In genomic region chr14:50859296-50859624, GRCh38 we compare ENCODE assay signal across 7 cellular contexts. TPM values are rescaled to one million over a fixed set of nuclear protein-coding genes. Genes with fewer than 3 reads are reported as not detected.
DNase-seq lines count a peak whose midpoint lies in the region; ATAC-seq and TF ChIP-seq lines count a peak whose summit lies in the region.

No MANE protein-coding gene starts in this region.

- no peak for TF ChIP-seq CTCF in Panc1 (IDR thresholded peaks at IDR 0.05)
- TF ChIP-seq CTCF in esophagus muscularis mucosa (IDR thresholded peaks at IDR 0.05) = no peak

- H3K4me1 ChIP-seq in Panc1 (ENCODE audit: control insufficient read depth, insufficient read depth, low read length) = no peaks in the 10 kb centered on the region
- peaks cover 7 to 9% (median 7%) of the 10 kb centered on the region in 4 donors for H3K4me1 ChIP-seq in esophagus muscularis mucosa

- peak overlapping the region; percentile 47 to 75 for H3K4me3 ChIP-seq in Panc1 (ENCODE audit: low read depth in 2 of 2, low read length in 2 of 2)
- H3K4me3 ChIP-seq in esophagus muscularis mucosa = peak overlapping the region; percentile 45 to 71 (median 63)

- TF ChIP-seq POLR2A in esophagus muscularis mucosa (IDR thresholded peaks at IDR 0.05; ENCODE audit: low read depth) = no peak

- no peak for DNase-seq in Panc1 (ENCODE audit: low read depth, low spot score)
- no peak for DNase-seq in esophagus muscularis mucosa (ENCODE audit: extremely low spot score)
- DNase-seq in stimulated activated naive B cell treated with anti-CD40 and anti-IgM and Interleukin-4, amounts not matched to agents 10 μg/mL and 1 μg/mL and 100 μg/mL, for 72 hours = no peak
- no peak for DNase-seq in dedifferentiated amniotic fluid mesenchymal stem cell (ENCODE audit: extremely low spot score)
- DNase-seq in NCI-H2081 treated with DMSO at 0.1 percent for 48 hours (lab: John Stamatoyannopoulos, UW) = no peak

- WGBS in esophagus muscularis mucosa = 0% methylated on average over 1 of the region's 1 CpG

- no peaks in the 10 kb centered on the region for H3K36me3 ChIP-seq in Panc1 (ENCODE audit: control insufficient read depth, insufficient read depth, low read length)
- H3K36me3 ChIP-seq in esophagus muscularis mucosa = no peaks in the 10 kb centered on the region

- no peaks in the 10 kb centered on the region for H3K27me3 Mint-ChIP-seq in stimulated activated naive B cell treated with anti-CD40 and anti-IgM and Interleukin-4, amounts not matched to agents 10 μg/mL and 1 μg/mL and 100 μg/mL, for 72 hours

- BruUV-seq in Panc1 (replicated peaks; lab: Mats Ljungman, UMichigan) = no TSS peak

- intact Hi-C loops in Panc1 (cut with micrococcal nuclease; ENCODE audit: unreplicated experiment) (no loop called here), esophagus muscularis mucosa (cut with DNase I) (loop anchor here (10.0 kb wide), 1 partner anchor 254 kb away; no protein-coding TSS in a partner anchor)

- no peaks in the 10 kb centered on the region for H3K36me3 Mint-ChIP-seq in stimulated activated naive B cell treated with anti-CD40 and anti-IgM and Interleukin-4, amounts not matched to agents 10 μg/mL and 1 μg/mL and 100 μg/mL, for 72 hours

- TF ChIP-seq EP300 in esophagus muscularis mucosa (IDR thresholded peaks at IDR 0.05) = no peak

- peaks cover 2% of the 10 kb centered on the region; the same call in 1 of the 2 replicates for H3K27me3 ChIP-seq in Panc1 (ENCODE audit: control insufficient read depth, insufficient read depth, low read length)
- H3K27me3 ChIP-seq in esophagus muscularis mucosa = no peaks in the 10 kb centered on the region

- H3K9me3 ChIP-seq in Panc1 (ENCODE audit: control insufficient read depth, insufficient read depth, low read depth, low read length) = no peaks in the 10 kb centered on the region
- H3K9me3 ChIP-seq in esophagus muscularis mucosa = no peaks in the 10 kb centered on the region

- H3K4me3 Mint-ChIP-seq in stimulated activated naive B cell treated with anti-CD40 and anti-IgM and Interleukin-4, amounts not matched to agents 10 μg/mL and 1 μg/mL and 100 μg/mL, for 72 hours = peak overlapping the region; percentile 80 to 87

- H3K4me1 Mint-ChIP-seq in stimulated activated naive B cell treated with anti-CD40 and anti-IgM and Interleukin-4, amounts not matched to agents 10 μg/mL and 1 μg/mL and 100 μg/mL, for 72 hours = peaks cover 10 to 13% of the 10 kb centered on the region in 2 donors

- H3K27ac ChIP-seq in Panc1 (ENCODE audit: low read length) = no peak overlapping the region
- peak overlapping the region; percentile 45 to 78 (median 69) for H3K27ac ChIP-seq in esophagus muscularis mucosa (replicated peaks in 1 of 4)

- POLR2A ChIA-PET in Panc1 (lab: Charles Lee) = no interaction called here

- peak; percentile 24 for ATAC-seq in GM19438 (IDR thresholded peaks at IDR 0.05; ENCODE audit: low read depth, unreplicated experiment)
- peak; percentile 61 for ATAC-seq in Panc1
- ATAC-seq in stimulated activated naive B cell treated with anti-CD40 and anti-IgM and Interleukin-4, amounts not matched to agents 10 μg/mL and 1 μg/mL and 100 μg/mL, for 72 hours (replicated peaks) = peak in 1 of 2 donors; percentile 29
- ATAC-seq in HG03565 (IDR thresholded peaks at IDR 0.05; ENCODE audit: unreplicated experiment) = no peak

- no peaks in the 10 kb centered on the region for H3K9me3 Mint-ChIP-seq in stimulated activated naive B cell treated with anti-CD40 and anti-IgM and Interleukin-4, amounts not matched to agents 10 μg/mL and 1 μg/mL and 100 μg/mL, for 72 hours

- in situ Hi-C loops in Panc1 (cut with HindIII; ENCODE audit: low pct_unique_long_range_greater_than_20kb, low sequenced_read_pairs) = no loop called here

- CTCF ChIA-PET in Panc1 (lab: Charles Lee) = interaction anchor here (0.9 to 2.0 kb wide), 3 partner anchors 30 to 93 kb away, joined by 3 to 11 read pairs (median 3); no protein-coding TSS in a partner anchor

- peak overlapping the region; percentile 88 for H3K27ac Mint-ChIP-seq in stimulated activated naive B cell treated with anti-CD40 and anti-IgM and Interleukin-4, amounts not matched to agents 10 μg/mL and 1 μg/mL and 100 μg/mL, for 72 hours

RNA-seq across cellular contexts. Expression of gene ABHD12B, which starts 12.6 kb away (rescaled TPM):
- not detected for total RNA-seq in Panc1 (2021; ENCODE audit: unreplicated experiment)
- not detected for polyA plus RNA-seq in Panc1 (2012; ENCODE audit: insufficient read length)
- not detected for total RNA-seq in esophagus muscularis mucosa

RNA-seq across cellular contexts. Expression of gene NIN, which starts 28.3 kb away (rescaled TPM):
- total RNA-seq in Panc1 (2021; ENCODE audit: unreplicated experiment) (37.1 TPM), esophagus muscularis mucosa (10 to 100 TPM; 26.2 to 38.8 (median 34.1) TPM)
- polyA plus RNA-seq in Panc1 (2012; ENCODE audit: insufficient read length) = 14.5 TPM
